24 cellular contexts compared by ENCODE assay signal in genomic region chr15:35725353-35725752, GRCh38.
DNase-seq lines count a peak whose midpoint lies in the region; ATAC-seq, FAIRE-seq and TF ChIP-seq lines count a peak whose summit lies in the region.
"Had no signal": no experiment of that assay in that cellular context is flagged by ENCODE, and none has a peak within 500 bp of the region (broad histone marks: within the 10 kb centered on the region; RNA-seq: fewer than 3 reads in every experiment).

No MANE protein-coding gene starts in this region.

- DNase-seq in AG08396 (ENCODE audit: low spot score) = peak; percentile 28
- peak; percentile 23 for DNase-seq in HT1080 (ENCODE audit: low read depth)
- peak; percentile 80 for DNase-seq in bronchial epithelial cell (ENCODE audit: low read depth)
- no peak for DNase-seq in hepatocyte (ENCODE audit: low spot score)
- no peak for DNase-seq in iPS-NIHi7 (ENCODE audit: extremely low spot score)
- no peak for DNase-seq in 8988T
- DNase-seq in type B pancreatic cell (ENCODE audit: extremely low spot score, unreplicated experiment) = no peak
- DNase-seq: activated CD4-positive, alpha-beta T cell treated with anti-CD3 and anti-CD28 coated beads, Interleukin-2, amount 50 U/mL, for 48 hours; activated naive CD4-positive, alpha-beta T cell treated with anti-CD3 and anti-CD28 coated beads for 36 hours; activated T-cell treated with anti-CD3 and anti-CD28 coated beads, Interleukin-2, amount 50 U/mL, for 24 hours; CD4-positive, alpha-beta T cell; DMS53; left lung; NCI-H1417 treated with DMSO at 0.1 percent for 48 hours; NCI-H2171; NCI-H69; nucleus accumbens; SHP77 treated with DMSO at 0.1 percent for 48 hours; stimulated activated CD4-positive, alpha-beta T cell treated with anti-CD3 and anti-CD28 coated beads, Interleukin-15, amount 100 ng/mL, for 24 hours; T-helper 2 cell; testis had no signal

- H3K36me3 ChIP-seq in bronchial epithelial cell (ENCODE audit: control insufficient read depth, insufficient read depth, low read length) (no peaks in the 10 kb centered on the region), hepatocyte (replicated peaks; ENCODE audit: insufficient read depth, low read depth) (no peaks in the 10 kb centered on the region)
- H3K36me3 ChIP-seq: ascending aorta, left lung, right atrium auricular region had no signal

- H3K9me3 Mint-ChIP-seq in type B pancreatic cell = peaks cover 6% of the 10 kb centered on the region
- H3K9me3 Mint-ChIP-seq: activated naive CD4-positive, alpha-beta T cell treated with anti-CD3 and anti-CD28 coated beads for 36 hours had no signal

- H3K27me3 Mint-ChIP-seq in type B pancreatic cell = no peaks in the 10 kb centered on the region
- H3K27me3 Mint-ChIP-seq: CD4-positive, alpha-beta T cell had no signal

- ATAC-seq in GM19395 (IDR thresholded peaks at IDR 0.05; ENCODE audit: unreplicated experiment) = no peak
- ATAC-seq: left lung had no signal

- TF ChIP-seq CTCF in bronchial epithelial cell (IDR thresholded peaks at IDR 0.05; ENCODE audit: insufficient read depth, low read length, severe bottlenecking) (no peak), hepatocyte (IDR thresholded peaks at IDR 0.05; ENCODE audit: poor library complexity) (no peak), type B pancreatic cell (conservative IDR thresholded peaks at IDR 0.05) (no peak)

- 62% methylated on average over 3 of the region's 3 CpGs for WGBS in hepatocyte (ENCODE audit: low lambda C conversion rate, missing lambda C conversion rate)

- H3K4me3 ChIP-seq in bronchial epithelial cell (ENCODE audit: low read depth, low read length) (no peak overlapping the region), hepatocyte (no peak overlapping the region)
- H3K4me3 ChIP-seq: ascending aorta, left lung, right atrium auricular region, testis had no signal

- no peaks in the 10 kb centered on the region for H3K9me3 ChIP-seq in hepatocyte (ENCODE audit: low read depth)
- H3K9me3 ChIP-seq: ascending aorta, right atrium auricular region, testis had no signal

- H2AFZ ChIP-seq in hepatocyte = no peak overlapping the region

- H3K4me3 Mint-ChIP-seq in type B pancreatic cell = no peak overlapping the region
- H3K4me3 Mint-ChIP-seq: activated naive CD4-positive, alpha-beta T cell treated with anti-CD3 and anti-CD28 coated beads for 36 hours; activated T-cell treated with anti-CD3 and anti-CD28 coated beads, Interleukin-2, amount 50 U/mL, for 24 hours; CD4-positive, alpha-beta T cell had no signal

- H3K27ac Mint-ChIP-seq in type B pancreatic cell = no peak overlapping the region
- H3K27ac Mint-ChIP-seq: activated naive CD4-positive, alpha-beta T cell treated with anti-CD3 and anti-CD28 coated beads for 36 hours; activated T-cell treated with anti-CD3 and anti-CD28 coated beads, Interleukin-2, amount 50 U/mL, for 24 hours; CD4-positive, alpha-beta T cell had no signal

- peak overlapping the region; percentile 33 for H3K27ac ChIP-seq in hepatocyte
- H3K27ac ChIP-seq: ascending aorta, left lung, right atrium auricular region, testis had no signal

- H3K27me3 ChIP-seq in bronchial epithelial cell (ENCODE audit: control insufficient read depth, insufficient read depth, low read length) (no peaks in the 10 kb centered on the region), hepatocyte (no peaks in the 10 kb centered on the region)
- H3K27me3 ChIP-seq: ascending aorta, left lung, right atrium auricular region, testis had no signal

- no peaks in the 10 kb centered on the region for H3K79me2 ChIP-seq in hepatocyte

- no peaks in the 10 kb centered on the region for H3K36me3 Mint-ChIP-seq in type B pancreatic cell

- no peaks in the 10 kb centered on the region for H3K9me2 ChIP-seq in hepatocyte (replicated peaks; ENCODE audit: insufficient read depth)

- FAIRE-seq in bronchial epithelial cell (lab: Jason Lieb, UNC) = no peak

- H3K4me2 ChIP-seq in hepatocyte = no peak overlapping the region

- H3K4me1 ChIP-seq in hepatocyte (ENCODE audit: insufficient read depth) = peaks cover 11% of the 10 kb centered on the region
- H3K4me1 ChIP-seq: left lung, right atrium auricular region, testis had no signal

- H4K20me1 ChIP-seq in hepatocyte (ENCODE audit: insufficient read depth, poor library complexity, severe bottlenecking) = no peaks in the 10 kb centered on the region

- H3K4me1 Mint-ChIP-seq in type B pancreatic cell (ENCODE audit: unreplicated experiment) = peaks cover 18% of the 10 kb centered on the region

Comparison
In these comparisons a context has a peak if more than half of its experiments do, and no peak if none do; other contexts are left out.
1. DNase-seq: peak in AG08396 (single experiment), HT1080 (single experiment) and bronchial epithelial cell (single experiment); none in hepatocyte (single experiment), iPS-NIHi7 (single experiment), 8988T (single experiment) and type B pancreatic cell (single experiment).